Comparison of ENCODE assay signal across 22 cellular contexts in genomic region chr2:114113527-114113926, GRCh38.
DNase-seq lines count a peak whose midpoint lies in the region; ATAC-seq, FAIRE-seq and TF ChIP-seq lines count a peak whose summit lies in the region.
"Had no signal": no experiment of that assay in that cellular context is flagged by ENCODE, and none has a peak within 500 bp of the region (broad histone marks: within the 10 kb centered on the region; RNA-seq: fewer than 3 reads in every experiment).

No MANE protein-coding gene starts in this region.

- no peak for FAIRE-seq in HepG2 (lab: Jason Lieb, UNC)
- FAIRE-seq: A549, D721Med, G401.6, GM12891, GM19239 had no signal

- POLR2A ChIA-PET in HepG2 (lab: Yijun Ruan, JAX) = no interaction called here

- TF ChIP-seq POLR2A in HepG2 (IDR thresholded peaks at IDR 0.05; ENCODE audit: insufficient read depth in 1 of 2, low read depth in 2 of 2, low read length in 2 of 2) (no peak), right lobe of liver (IDR thresholded peaks at IDR 0.05) (no peak)

- no peaks in the 10 kb centered on the region for H3F3A ChIP-seq in neural progenitor cell (ENCODE audit: low read depth)

- H4K20me1 ChIP-seq in HepG2 (ENCODE audit: insufficient read depth, low read length) (no peaks in the 10 kb centered on the region), neural progenitor cell (ENCODE audit: low read depth) (no peaks in the 10 kb centered on the region)

- H3K36me3 Mint-ChIP-seq in glutamatergic neuron (ENCODE audit: unreplicated experiment) (no peaks in the 10 kb centered on the region), neural progenitor cell (no peaks in the 10 kb centered on the region)
- H3K36me3 Mint-ChIP-seq: IgD-negative memory B cell had no signal

- no peak overlapping the region for H3K4me3 ChIP-seq in HepG2 (replicated peaks in 1 of 3; ENCODE audit: insufficient read depth in 1 of 3, low read depth in 2 of 3, low read length in 3 of 3)
- no peak overlapping the region for H3K4me3 ChIP-seq in right lobe of liver
- no peak overlapping the region for H3K4me3 ChIP-seq in neural progenitor cell
- H3K4me3 ChIP-seq: A549 had no signal

- H3K4me1 ChIP-seq in HepG2 (ENCODE audit: insufficient read depth, low read length) = no peaks in the 10 kb centered on the region
- H3K4me1 ChIP-seq in right lobe of liver = no peaks in the 10 kb centered on the region
- peaks cover 4% of the 10 kb centered on the region for H3K4me1 ChIP-seq in neural progenitor cell
- H3K4me1 ChIP-seq: A549, Caco-2 had no signal

- CTCF ChIA-PET in HepG2 (lab: Yijun Ruan, JAX; ENCODE audit: low intra/inter-chr PET ratio, low total read pairs) = no interaction called here

- H2AFZ ChIP-seq in HepG2 (ENCODE audit: low read length) (no peak overlapping the region), neural progenitor cell (replicated peaks) (peak overlapping the region; percentile 72)

- H3K27ac Mint-ChIP-seq in glutamatergic neuron (ENCODE audit: unreplicated experiment) (no peak overlapping the region), neural progenitor cell (no peak overlapping the region)
- H3K27ac Mint-ChIP-seq: CD4-positive, alpha-beta T cell; IgD-negative memory B cell had no signal

- H3K4me2 ChIP-seq in HepG2 (ENCODE audit: low read depth, low read length) (no peak overlapping the region), neural progenitor cell (no peak overlapping the region)
- H3K4me2 ChIP-seq: A549 had no signal

- H3K79me2 ChIP-seq in HepG2 (ENCODE audit: insufficient read depth, low read length) = no peaks in the 10 kb centered on the region
- no peaks in the 10 kb centered on the region for H3K79me2 ChIP-seq in neural progenitor cell (ENCODE audit: low read depth)

- ATAC-seq in HepG2 = peak; percentile 70
- no peak for ATAC-seq in right lobe of liver
- ATAC-seq: A549 had no signal

- H3K9me3 ChIP-seq in HepG2 (ENCODE audit: low read length) (no peaks in the 10 kb centered on the region), right lobe of liver (no peaks in the 10 kb centered on the region), neural progenitor cell (ENCODE audit: low read depth) (no peaks in the 10 kb centered on the region)
- H3K9me3 ChIP-seq: A549, Caco-2 had no signal

- H3K4me1 Mint-ChIP-seq in glutamatergic neuron (ENCODE audit: low read depth, unreplicated experiment) (peaks cover 3% of the 10 kb centered on the region), neural progenitor cell (peaks cover 6% of the 10 kb centered on the region)
- H3K4me1 Mint-ChIP-seq: IgD-negative memory B cell had no signal

- H3K27ac ChIP-seq in HepG2 (ENCODE audit: extremely low read length, insufficient read depth, low read length) (no peak overlapping the region), right lobe of liver (no peak overlapping the region), neural progenitor cell (no peak overlapping the region)
- H3K27ac ChIP-seq: 22Rv1, A549, C4-2B, HL-60 had no signal

- no peak for TF ChIP-seq RAD21 in HepG2 (CRISPR knock-in tag; IDR thresholded peaks at IDR 0.05)

- in situ Hi-C loops in HepG2 (cut with HindIII; ENCODE audit: extremely low pct_ligation_motif_present, low pct_unique_long_range_greater_than_20kb) = no loop called here

- H3K27me3 ChIP-seq in HepG2 (ENCODE audit: control insufficient read depth in 1 of 2, insufficient read depth in 2 of 2, low read length in 2 of 2) = peaks cover 0 to 5% of the 10 kb centered on the region in 2 experiments; a peak in 1 of 5 replicates
- no peaks in the 10 kb centered on the region for H3K27me3 ChIP-seq in right lobe of liver
- no peaks in the 10 kb centered on the region for H3K27me3 ChIP-seq in neural progenitor cell

- TF ChIP-seq CTCF in HepG2 (CRISPR knock-in tag; IDR thresholded peaks at IDR 0.05) (no peak), right lobe of liver (IDR thresholded peaks at IDR 0.05) (no peak), glutamatergic neuron (IDR thresholded peaks at IDR 0.05; ENCODE audit: partially characterized antibody, unreplicated experiment) (peak; percentile 28), neural progenitor cell (IDR thresholded peaks at IDR 0.05) (no peak)

- H3K9ac ChIP-seq in HepG2 (ENCODE audit: insufficient read depth, low read depth, low read length) = no peak overlapping the region
- no peak overlapping the region for H3K9ac ChIP-seq in neural progenitor cell

- H3K9me3 Mint-ChIP-seq in glutamatergic neuron (ENCODE audit: unreplicated experiment) (no peaks in the 10 kb centered on the region), neural progenitor cell (no peaks in the 10 kb centered on the region)
- H3K9me3 Mint-ChIP-seq: CD4-positive, alpha-beta T cell had no signal

- no peak for DNase-seq in HepG2 (ENCODE audit: low spot score)
- DNase-seq in right lobe of liver = no peak
- DNase-seq in glutamatergic neuron = peak; percentile 68
- peak; percentile 15 for DNase-seq in neural progenitor cell (ENCODE audit: low spot score)
- no peak for DNase-seq in NK-92 treated with Interleukin-12 subunit alpha and Interleukin-12 subunit beta, amount 100 ng/mL, for 24 hours (lab: John Stamatoyannopoulos, UW)
- DNase-seq in SHP77 treated with DMSO at 0.1 percent for 48 hours (lab: John Stamatoyannopoulos, UW) = no peak
- DNase-seq in cerebellar nuclear complex (lab: John Stamatoyannopoulos, UW) = no peak
- DNase-seq: AML-193; Caco-2; CD4-positive, alpha-beta T cell; GOT3; HCEC 1CT; KBM-7 had no signal

- intact Hi-C loops in HepG2 (cut with micrococcal nuclease; ENCODE audit: unreplicated experiment) = no loop called here
- intact Hi-C loops in right lobe of liver (cut with DNase I) = no loop called here

- 12% methylated on average over 6 of the region's 6 CpGs for WGBS in HepG2 (ENCODE audit: low lambda C conversion rate)
- 70% methylated on average over 6 of the region's 6 CpGs for WGBS in right lobe of liver (ENCODE audit: insufficient coverage, low coverage, low lambda C conversion rate, missing lambda C conversion rate)

- H3K4me3 Mint-ChIP-seq in glutamatergic neuron (ENCODE audit: unreplicated experiment) (no peak overlapping the region), neural progenitor cell (no peak overlapping the region)
- H3K4me3 Mint-ChIP-seq: CD4-positive, alpha-beta T cell; IgD-negative memory B cell had no signal

- H3K27me3 Mint-ChIP-seq in glutamatergic neuron (ENCODE audit: unreplicated experiment) (no peaks in the 10 kb centered on the region), neural progenitor cell (ENCODE audit: insufficient read depth, low read depth) (no peaks in the 10 kb centered on the region)

- TF ChIP-seq EP300 in HepG2 (IDR thresholded peaks at IDR 0.05; ENCODE audit: low read depth in 2 of 2, low read length in 2 of 2) (no peak), HepG2 (CRISPR knock-in tag; IDR thresholded peaks at IDR 0.05; ENCODE audit: borderline replicate concordance) (no peak)

- H3K36me3 ChIP-seq in HepG2 (replicated peaks in 1 of 2; ENCODE audit: control insufficient read depth in 1 of 2, insufficient read depth in 2 of 2, low read length in 2 of 2) (no peaks in the 10 kb centered on the region), right lobe of liver (no peaks in the 10 kb centered on the region), neural progenitor cell (no peaks in the 10 kb centered on the region)

- no TSS peak for BruUV-seq in HepG2 (replicated peaks; lab: Mats Ljungman, UMichigan)

TF ChIP-seq in HepG2, 621 proteins besides CTCF, POLR2A, EP300 and RAD21:
- no peak for TF ChIP-seq FLYWCH1 (CRISPR knock-in tag; IDR thresholded peaks at IDR 0.05)
- no peak for TF ChIP-seq ZNF253 (CRISPR knock-in tag; IDR thresholded peaks at IDR 0.05; ENCODE audit: borderline replicate concordance)
- no peak for TF ChIP-seq AHR (CRISPR knock-in tag; IDR thresholded peaks at IDR 0.05)
- TF ChIP-seq XRCC5 (optimal IDR thresholded peaks at IDR 0.05; ENCODE audit: low read length) = no peak
- no peak for TF ChIP-seq ZFP37 (CRISPR knock-in tag; IDR thresholded peaks at IDR 0.05; ENCODE audit: borderline replicate concordance)
- no peak for TF ChIP-seq ATM (IDR thresholded peaks at IDR 0.05; ENCODE audit: borderline replicate concordance)
- no peak for TF ChIP-seq RFXAP (CRISPR knock-in tag; IDR thresholded peaks at IDR 0.05; ENCODE audit: borderline replicate concordance)

Comparison
In these comparisons a context has a peak if more than half of its experiments do, and no peak if none do; other contexts are left out.
1. DNase-seq: peak in glutamatergic neuron (single experiment) and neural progenitor cell (single experiment); none in HepG2 (single experiment), right lobe of liver (0 of 3), NK-92 treated with Interleukin-12 subunit alpha and Interleukin-12 subunit beta, amount 100 ng/mL, for 24 hours (single experiment), SHP77 treated with DMSO at 0.1 percent for 48 hours (single experiment) and cerebellar nuclear complex (0 of 2).